ENCODE assay signal across 20 cellular contexts in the genomic region with DNA sequence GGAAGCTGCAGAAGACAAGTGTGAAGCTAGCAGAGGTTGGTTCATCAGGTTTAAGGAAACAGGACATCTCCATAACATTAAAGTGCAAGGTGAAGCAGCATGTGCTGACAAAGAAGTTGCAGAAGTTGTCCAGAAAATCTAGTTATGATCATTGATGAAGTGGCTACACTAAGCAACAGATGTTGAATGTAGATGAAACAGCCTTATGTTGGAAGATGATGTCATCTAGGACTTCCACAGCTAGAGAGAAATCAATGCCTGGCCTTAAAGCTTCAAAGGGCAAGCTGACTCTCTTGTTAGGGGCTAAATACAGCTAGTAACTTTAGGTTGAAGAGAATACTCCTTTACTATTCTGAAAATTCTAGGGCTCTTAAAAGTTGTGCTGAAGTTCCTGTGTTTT.
DNase-seq lines count a peak whose midpoint lies in the region; ATAC-seq, FAIRE-seq and TF ChIP-seq lines count a peak whose summit lies in the region.
"Had no signal": no experiment of that assay in that cellular context is flagged by ENCODE, and none has a peak within 500 bp of the region (broad histone marks: within the 10 kb centered on the region; RNA-seq: fewer than 3 reads in every experiment).

No MANE protein-coding gene starts in this region.

- no peak for TF ChIP-seq RAD21 in HepG2 (CRISPR knock-in tag; IDR thresholded peaks at IDR 0.05)

- H3K4me3 ChIP-seq in HepG2 (replicated peaks in 1 of 3; ENCODE audit: insufficient read depth in 1 of 3, low read depth in 2 of 3, low read length in 3 of 3) (no peak overlapping the region), right lobe of liver (no peak overlapping the region)
- H3K4me3 ChIP-seq: A549; BLaER1 treated with 17β-estradiol and CSF1 and Interleukin-3, amounts not matched to agents 10 nM and 100 nM had no signal

- no peaks in the 10 kb centered on the region for H4K20me1 ChIP-seq in HepG2 (ENCODE audit: insufficient read depth, low read length)
- H4K20me1 ChIP-seq: BLaER1 treated with 17β-estradiol and CSF1 and Interleukin-3, amounts not matched to agents 10 nM and 100 nM had no signal

- H3K27ac ChIP-seq in HepG2 (ENCODE audit: extremely low read length, insufficient read depth, low read length) (no peak overlapping the region), right lobe of liver (no peak overlapping the region)
- H3K27ac ChIP-seq: 22Rv1; A549; BLaER1 treated with 17β-estradiol and CSF1 and Interleukin-3, amounts not matched to agents 10 nM and 100 nM; C4-2B had no signal

- no peak overlapping the region for H3K9ac ChIP-seq in HepG2 (ENCODE audit: insufficient read depth, low read depth, low read length)
- H3K9ac ChIP-seq: BLaER1 treated with 17β-estradiol and CSF1 and Interleukin-3, amounts not matched to agents 10 nM and 100 nM had no signal

- intact Hi-C loops in HepG2 (cut with micrococcal nuclease; ENCODE audit: unreplicated experiment): no loop called here
- intact Hi-C loops in right lobe of liver (cut with DNase I): no loop called here

- no peak overlapping the region for H3K4me2 ChIP-seq in HepG2 (ENCODE audit: low read depth, low read length)
- H3K4me2 ChIP-seq: A549; BLaER1 treated with 17β-estradiol and CSF1 and Interleukin-3, amounts not matched to agents 10 nM and 100 nM had no signal

- H3K4me1 ChIP-seq in HepG2 (ENCODE audit: insufficient read depth, low read length): no peaks in the 10 kb centered on the region
- H3K4me1 ChIP-seq in right lobe of liver: no peaks in the 10 kb centered on the region
- H3K4me1 ChIP-seq: BLaER1 treated with 17β-estradiol and CSF1 and Interleukin-3, amounts not matched to agents 10 nM and 100 nM; Caco-2 had no signal

- CTCF ChIA-PET in HepG2 (lab: Yijun Ruan, JAX; ENCODE audit: low intra/inter-chr PET ratio, low total read pairs): no interaction called here

- H2AFZ ChIP-seq in HepG2 (ENCODE audit: low read length): no peak overlapping the region

- no peaks in the 10 kb centered on the region for H3K9me3 ChIP-seq in HepG2 (ENCODE audit: low read length)
- no peaks in the 10 kb centered on the region for H3K9me3 ChIP-seq in right lobe of liver
- H3K9me3 ChIP-seq: A549; BLaER1 treated with 17β-estradiol and CSF1 and Interleukin-3, amounts not matched to agents 10 nM and 100 nM; Caco-2 had no signal

- TF ChIP-seq EP300 in HepG2 (IDR thresholded peaks at IDR 0.05; ENCODE audit: low read depth in 2 of 2, low read length in 2 of 2) (no peak), HepG2 (CRISPR knock-in tag; IDR thresholded peaks at IDR 0.05; ENCODE audit: borderline replicate concordance) (no peak)

- peak; percentile 45 for DNase-seq in DMS 273 (lab: John Stamatoyannopoulos, UW; ENCODE audit: unreplicated experiment)
- no peak for DNase-seq in DMS 273 treated with DMSO at 0.1 percent for 48 hours (lab: John Stamatoyannopoulos, UW)
- no peak for DNase-seq in HepG2 (ENCODE audit: low spot score)
- no peak for DNase-seq in right lobe of liver
- no peak for DNase-seq in activated CD8-positive, alpha-beta memory T cell treated with anti-CD3 and anti-CD28 coated beads for 24 hours
- DNase-seq: AML-193; Caco-2; Calu3; CD4-positive, alpha-beta T cell; CD8-positive, alpha-beta T cell; DMS79 treated with DMSO at 0.1 percent for 48 hours; GF-D8 had no signal

- TF ChIP-seq CTCF in HepG2 (CRISPR knock-in tag; IDR thresholded peaks at IDR 0.05) (no peak), right lobe of liver (IDR thresholded peaks at IDR 0.05) (no peak)

- POLR2A ChIA-PET in HepG2 (lab: Yijun Ruan, JAX): no interaction called here

- BruUV-seq in HepG2 (replicated peaks; lab: Mats Ljungman, UMichigan): no TSS peak

- no peak for FAIRE-seq in HepG2 (lab: Jason Lieb, UNC)
- FAIRE-seq: A549, D721Med, G401.6, GM12891, GM19239 had no signal

- no peak for TF ChIP-seq POLR2A in HepG2 (IDR thresholded peaks at IDR 0.05; ENCODE audit: insufficient read depth in 1 of 2, low read depth in 2 of 2, low read length in 2 of 2)
- TF ChIP-seq POLR2A in right lobe of liver (IDR thresholded peaks at IDR 0.05): no peak

- H3K36me3 ChIP-seq in HepG2 (replicated peaks in 1 of 2; ENCODE audit: control insufficient read depth in 1 of 2, insufficient read depth in 2 of 2, low read length in 2 of 2): no peaks in the 10 kb centered on the region
- no peaks in the 10 kb centered on the region for H3K36me3 ChIP-seq in right lobe of liver
- H3K36me3 ChIP-seq: BLaER1 treated with 17β-estradiol and CSF1 and Interleukin-3, amounts not matched to agents 10 nM and 100 nM had no signal

- H3K79me2 ChIP-seq in HepG2 (ENCODE audit: insufficient read depth, low read length): no peaks in the 10 kb centered on the region

- in situ Hi-C loops in HepG2 (cut with HindIII; ENCODE audit: extremely low pct_ligation_motif_present, low pct_unique_long_range_greater_than_20kb): no loop called here

- ATAC-seq in HepG2 (no peak), right lobe of liver (no peak)
- ATAC-seq: A549; CD8-positive, alpha-beta T cell had no signal

- H3K27me3 ChIP-seq in HepG2 (ENCODE audit: control insufficient read depth in 1 of 2, insufficient read depth in 2 of 2, low read length in 2 of 2) (no peaks in the 10 kb centered on the region), right lobe of liver (no peaks in the 10 kb centered on the region)
- H3K27me3 ChIP-seq: BLaER1 treated with 17β-estradiol and CSF1 and Interleukin-3, amounts not matched to agents 10 nM and 100 nM had no signal

TF ChIP-seq in HepG2, 621 proteins besides CTCF, POLR2A, EP300 and RAD21:
- TF ChIP-seq KLF6 (CRISPR knock-in tag; IDR thresholded peaks at IDR 0.05) (no peak), DNMT3B (CRISPR knock-in tag; conservative IDR thresholded peaks at IDR 0.05) (no peak), ATF7 (IDR thresholded peaks at IDR 0.05) (peak; percentile 80), ATF7 (CRISPR knock-in tag; IDR thresholded peaks at IDR 0.05) (no peak), JDP2 (CRISPR knock-in tag; IDR thresholded peaks at IDR 0.05; ENCODE audit: borderline replicate concordance) (no peak), TEAD2 (CRISPR knock-in tag; IDR thresholded peaks at IDR 0.05) (no peak), ATAD3A (CRISPR knock-in tag; IDR thresholded peaks at IDR 0.05) (no peak)
- TF ChIP-seq, protein P1, sequence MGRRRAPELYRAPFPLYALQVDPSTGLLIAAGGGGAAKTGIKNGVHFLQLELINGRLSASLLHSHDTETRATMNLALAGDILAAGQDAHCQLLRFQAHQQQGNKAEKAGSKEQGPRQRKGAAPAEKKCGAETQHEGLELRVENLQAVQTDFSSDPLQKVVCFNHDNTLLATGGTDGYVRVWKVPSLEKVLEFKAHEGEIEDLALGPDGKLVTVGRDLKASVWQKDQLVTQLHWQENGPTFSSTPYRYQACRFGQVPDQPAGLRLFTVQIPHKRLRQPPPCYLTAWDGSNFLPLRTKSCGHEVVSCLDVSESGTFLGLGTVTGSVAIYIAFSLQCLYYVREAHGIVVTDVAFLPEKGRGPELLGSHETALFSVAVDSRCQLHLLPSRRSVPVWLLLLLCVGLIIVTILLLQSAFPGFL (CRISPR knock-in tag; IDR thresholded peaks at IDR 0.05): no peak
- TF ChIP-seq, protein P2, sequence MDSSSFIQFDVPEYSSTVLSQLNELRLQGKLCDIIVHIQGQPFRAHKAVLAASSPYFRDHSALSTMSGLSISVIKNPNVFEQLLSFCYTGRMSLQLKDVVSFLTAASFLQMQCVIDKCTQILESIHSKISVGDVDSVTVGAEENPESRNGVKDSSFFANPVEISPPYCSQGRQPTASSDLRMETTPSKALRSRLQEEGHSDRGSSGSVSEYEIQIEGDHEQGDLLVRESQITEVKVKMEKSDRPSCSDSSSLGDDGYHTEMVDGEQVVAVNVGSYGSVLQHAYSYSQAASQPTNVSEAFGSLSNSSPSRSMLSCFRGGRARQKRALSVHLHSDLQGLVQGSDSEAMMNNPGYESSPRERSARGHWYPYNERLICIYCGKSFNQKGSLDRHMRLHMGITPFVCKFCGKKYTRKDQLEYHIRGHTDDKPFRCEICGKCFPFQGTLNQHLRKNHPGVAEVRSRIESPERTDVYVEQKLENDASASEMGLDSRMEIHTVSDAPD (CRISPR knock-in tag; IDR thresholded peaks at IDR 0.05): no peak
